8 cellular contexts compared by ENCODE assay signal in genomic region chr1:100350787-100351094, GRCh38. TPM values are rescaled to one million over a fixed set of nuclear protein-coding genes. Genes with fewer than 3 reads are reported as not detected.
DNase-seq lines count a peak whose midpoint lies in the region; ATAC-seq, FAIRE-seq and TF ChIP-seq lines count a peak whose summit lies in the region.

No MANE protein-coding gene starts in this region.

- RAD21 ChIA-PET in HCT116 (lab: Charles Lee; ENCODE audit: low non-redundant PET in 1 of 2, low total read pairs in 2 of 2, uncharacterized antibody in 2 of 2, unreplicated experiment in 2 of 2) = no interaction called here

- BruUV-seq in HCT116 (replicated peaks; lab: Mats Ljungman, UMichigan) = no TSS peak

- H3K4me1 Mint-ChIP-seq in activated CD4-positive, alpha-beta memory T cell treated with anti-CD3 and anti-CD28 coated beads for 36 hours (ENCODE audit: low read depth) = peaks cover 24% of the 10 kb centered on the region

- H3K79me2 ChIP-seq in HCT116 (ENCODE audit: insufficient read depth, low read length) (no peaks in the 10 kb centered on the region), hepatocyte (peaks cover 26% of the 10 kb centered on the region)

- H3K9me3 ChIP-seq in HCT116 (ENCODE audit: control insufficient read depth in 1 of 2, insufficient read depth in 1 of 2, low read depth in 1 of 2, low read length in 2 of 2) (no peaks in the 10 kb centered on the region), hepatocyte (ENCODE audit: low read depth) (no peaks in the 10 kb centered on the region), small intestine (ENCODE audit: control insufficient read depth, low read depth) (no peaks in the 10 kb centered on the region)

- no peaks in the 10 kb centered on the region for H3K27me3 Mint-ChIP-seq in activated CD4-positive, alpha-beta memory T cell treated with anti-CD3 and anti-CD28 coated beads for 36 hours

- WGBS in hepatocyte (ENCODE audit: low lambda C conversion rate, missing lambda C conversion rate) = 72% methylated on average over 10 of the region's 10 CpGs
- 45 to 67% (median 49%) methylated on average over 10 of the region's 10 CpGs for WGBS in small intestine, 3 donors

- H3K27me3 ChIP-seq in HCT116 (ENCODE audit: insufficient read depth, low read length) = no peaks in the 10 kb centered on the region
- H3K27me3 ChIP-seq in hepatocyte = no peaks in the 10 kb centered on the region
- no peaks in the 10 kb centered on the region for H3K27me3 ChIP-seq in small intestine (ENCODE audit: control insufficient read depth in 2 of 2, insufficient read depth in 2 of 2, low read length in 2 of 2)

- POLR2A ChIA-PET in HCT116 (lab: Charles Lee) = no interaction called here
- POLR2A ChIA-PET in activated CD4-positive, alpha-beta memory T cell treated with anti-CD3 and anti-CD28 coated beads for 36 hours (lab: Charles Lee) = interaction anchor here (0.7 to 5.1 kb wide), 4 partner anchors 54 to 313 kb away, joined by 3 to 45 read pairs (median 4); a partner anchor contains a TSS

- H3K9ac ChIP-seq in HCT116 (ENCODE audit: low read length) = peak overlapping the region; percentile 72

- intact Hi-C loops in HCT116 (cut with micrococcal nuclease) = loop anchor here (1.0 to 10.0 kb wide), 3 partner anchors 84 to 376 kb away; partner anchors contain the start of gene RTCA
- intact Hi-C loops in activated CD4-positive, alpha-beta memory T cell treated with anti-CD3 and anti-CD28 coated beads for 36 hours (cut with micrococcal nuclease) = loop anchor here (1.0 to 10.0 kb wide), 9 partner anchors 27 to 542 kb away; partner anchors contain the start of genes AGL, DBT, GPR88 and RTCA

- H2AFZ ChIP-seq in HCT116 (ENCODE audit: low read depth, low read length, poor library complexity, severe bottlenecking) (peak overlapping the region; percentile 75), hepatocyte (peak overlapping the region; percentile 34)

- H3K4me3 ChIP-seq in HCT116 (replicated peaks in 1 of 2; ENCODE audit: low read depth in 1 of 2, low read length in 2 of 2) (peak overlapping the region; percentile 72 to 89), hepatocyte (peak overlapping the region; percentile 17), small intestine (ENCODE audit: low read depth in 1 of 2, low read length in 2 of 2) (peak overlapping the region in 1 of 2 donors; percentile 84)

- H3K36me3 ChIP-seq in HCT116 (ENCODE audit: control insufficient read depth in 1 of 2, insufficient read depth in 2 of 2, low read length in 2 of 2) (peaks cover 0 to 2% of the 10 kb centered on the region in 2 experiments; a peak in 1 of 4 replicates), hepatocyte (replicated peaks; ENCODE audit: insufficient read depth, low read depth) (no peaks in the 10 kb centered on the region), small intestine (ENCODE audit: control insufficient read depth in 2 of 2, insufficient read depth in 2 of 2, low read length in 2 of 2) (no peaks in the 10 kb centered on the region)

- CTCF ChIA-PET in HCT116 (lab: Charles Lee) = no interaction called here
- CTCF ChIA-PET in activated CD4-positive, alpha-beta memory T cell treated with anti-CD3 and anti-CD28 coated beads for 36 hours (lab: Charles Lee) = interaction anchor here (1.6 to 5.7 kb wide), 4 partner anchors 17 to 109 kb away, joined by 3 to 54 read pairs (median 22); no protein-coding TSS in a partner anchor

- peak overlapping the region; percentile 97 for H3K27ac Mint-ChIP-seq in activated CD4-positive, alpha-beta memory T cell treated with anti-CD3 and anti-CD28 coated beads for 36 hours

- H3K4me3 Mint-ChIP-seq in activated CD4-positive, alpha-beta memory T cell treated with anti-CD3 and anti-CD28 coated beads for 36 hours = peak overlapping the region; percentile 98

- H3K9me2 ChIP-seq in HCT116 (ENCODE audit: insufficient read depth) (no peaks in the 10 kb centered on the region), hepatocyte (replicated peaks; ENCODE audit: insufficient read depth) (no peaks in the 10 kb centered on the region)

- ATAC-seq in HCT116 (no peak), GM21515 (IDR thresholded peaks at IDR 0.05; ENCODE audit: unreplicated experiment) (no peak)

- H3K27ac ChIP-seq in HCT116 (ENCODE audit: low read depth, low read length) (peak overlapping the region; percentile 84), hepatocyte (peak overlapping the region; percentile 88), small intestine (ENCODE audit: low read depth in 1 of 2, low read length in 1 of 2) (peak overlapping the region; percentile 84 to 99)

- H3K4me1 ChIP-seq in HCT116 (ENCODE audit: control insufficient read depth in 1 of 2, insufficient read depth in 2 of 2, low read length in 2 of 2) = peaks cover 27 to 49% of the 10 kb centered on the region in 2 experiments
- peaks cover 7% of the 10 kb centered on the region for H3K4me1 ChIP-seq in hepatocyte (ENCODE audit: insufficient read depth)
- peaks cover 1 to 8% of the 10 kb centered on the region in 2 donors for H3K4me1 ChIP-seq in small intestine (ENCODE audit: control insufficient read depth in 2 of 2, insufficient read depth in 1 of 2, low read depth in 1 of 2, low read length in 1 of 2)

- peak overlapping the region; percentile 97 for H3K4me2 ChIP-seq in HCT116 (ENCODE audit: low read length)
- peak overlapping the region; percentile 80 for H3K4me2 ChIP-seq in hepatocyte

- FAIRE-seq in small intestine (lab: Jason Lieb, UNC) (no peak), HTR-8/SVneo (lab: Jason Lieb, UNC) (no peak)

- TF ChIP-seq CTCF in HCT116 (IDR thresholded peaks at IDR 0.05 in 2 of 3, conservative IDR thresholded peaks at IDR 0.05 in 1 of 3; ENCODE audit: borderline replicate concordance in 1 of 3, insufficient read depth in 1 of 3, low read depth in 2 of 3, low read length in 2 of 3) = no peak
- no peak for TF ChIP-seq CTCF in hepatocyte (IDR thresholded peaks at IDR 0.05; ENCODE audit: poor library complexity)

- DNase-seq in HCT116 (ENCODE audit: low read depth, low spot score) (no peak), hepatocyte (ENCODE audit: low spot score) (no peak), small intestine (no peak), HTR-8/SVneo (ENCODE audit: insufficient read length, low spot score) (no peak), T-helper 9 cell (no peak)
- no peak for DNase-seq in activated CD4-positive, alpha-beta memory T cell treated with anti-CD3 and anti-CD28 coated beads for 36 hours
- DNase-seq in activated CD4-positive, alpha-beta T cell treated with anti-CD3 and anti-CD28 coated beads for 4 hours = no peak

- H4K20me1 ChIP-seq in HCT116 (ENCODE audit: insufficient read depth) (no peaks in the 10 kb centered on the region), hepatocyte (ENCODE audit: insufficient read depth, poor library complexity, severe bottlenecking) (no peaks in the 10 kb centered on the region)

- TF ChIP-seq RAD21 in HCT116 (IDR thresholded peaks at IDR 0.05; ENCODE audit: low read depth) = no peak

- peaks cover 20% of the 10 kb centered on the region for H3K36me3 Mint-ChIP-seq in activated CD4-positive, alpha-beta memory T cell treated with anti-CD3 and anti-CD28 coated beads for 36 hours

- no peaks in the 10 kb centered on the region for H3K9me3 Mint-ChIP-seq in activated CD4-positive, alpha-beta memory T cell treated with anti-CD3 and anti-CD28 coated beads for 36 hours

- no peak for TF ChIP-seq POLR2A in HCT116 (IDR thresholded peaks at IDR 0.05; ENCODE audit: borderline replicate concordance, extremely low read depth, insufficient read depth, insufficient read length)

TF ChIP-seq in HCT116, 20 proteins besides CTCF, POLR2A, EP300 and RAD21:
- TF ChIP-seq ZFX (IDR thresholded peaks at IDR 0.05) = peak; percentile 40; the same call in 1 of the 2 replicates
- no peak for TF ChIP-seq SIN3A (IDR thresholded peaks at IDR 0.05; ENCODE audit: low read depth)

RNA-seq across cellular contexts. Expression of gene CDC14A, which starts 1.6 kb away (rescaled TPM):
- total RNA-seq in HCT116 (2021; ENCODE audit: unreplicated experiment) = 5.1 TPM
- polyA plus RNA-seq in HCT116 (2012) = 1.4 and 2.0 TPM in 2 replicates
- 10 to 100 TPM; 18.9 to 20.2 TPM for total RNA-seq in activated CD4-positive, alpha-beta memory T cell treated with anti-CD3 and anti-CD28 coated beads for 36 hours
- total RNA-seq in hepatocyte = 14.5 and 16.5 TPM in 2 replicates
- 5.8 and 7.3 TPM in 2 replicates for polyA plus RNA-seq in hepatocyte
- 10 to 100 TPM in 2 of 3 donors, 1 to 10 TPM in 1; 4.2 to 13.8 (median 11.4) TPM for polyA plus RNA-seq in small intestine
